In the genomic region with DNA sequence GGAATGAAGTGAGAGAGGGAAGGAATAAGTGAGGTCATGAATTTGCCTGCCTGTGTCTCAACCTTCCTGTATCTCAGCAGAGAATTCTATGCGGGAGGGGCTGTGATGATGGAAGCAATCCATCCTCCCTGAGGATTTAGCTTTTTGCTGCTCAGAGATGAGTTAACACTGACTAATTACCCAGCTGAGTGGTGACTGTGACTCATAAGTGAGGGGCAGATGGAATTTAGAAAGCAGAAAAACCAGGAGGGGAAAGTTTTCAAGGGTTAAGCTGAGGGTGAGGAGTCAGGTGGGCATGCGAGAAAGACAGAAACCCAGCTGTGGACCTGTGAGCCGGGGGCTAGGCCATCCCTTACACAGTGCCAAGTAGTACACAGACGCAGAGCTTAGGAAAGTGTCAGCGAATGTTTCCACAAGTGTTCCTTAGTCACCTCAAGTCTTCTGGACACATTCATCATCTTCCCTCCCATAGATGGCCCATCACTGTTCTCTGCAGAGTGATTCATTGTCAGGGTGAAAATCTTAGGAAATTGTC, we compare ENCODE assay signal across 15 cellular contexts.
A peak's percentile ranks its signal among the peaks of the same experiment; 100 is the strongest.
DNase-seq lines count a peak whose midpoint lies in the region; ATAC-seq, FAIRE-seq and TF ChIP-seq lines count a peak whose summit lies in the region.
"Had no signal": no experiment of that assay in that cellular context is flagged by ENCODE, and none has a peak within 500 bp of the region (broad histone marks: within the 10 kb centered on the region; RNA-seq: fewer than 3 reads in every experiment).

No MANE protein-coding gene starts in this region.

- intact Hi-C loops in stomach (cut with DNase I; ENCODE audit: low total_unique reads), result no loop called here

- H3K27ac ChIP-seq in lung (ENCODE audit: low read depth in 1 of 2, low read length in 1 of 2), result no peak overlapping the region
- no peak overlapping the region for H3K27ac ChIP-seq in stomach
- H3K27ac ChIP-seq: Peyer's patch had no signal

- TF ChIP-seq EP300 in stomach (IDR thresholded peaks at IDR 0.05), result no peak

- no peaks in the 10 kb centered on the region for H3K27me3 Mint-ChIP-seq in type B pancreatic cell

- H3K4me1 ChIP-seq in lung (ENCODE audit: control insufficient read depth in 2 of 2, insufficient read depth in 2 of 2, low read length in 2 of 2) (peaks cover 0 to 2% of the 10 kb centered on the region in 2 donors), stomach (no peaks in the 10 kb centered on the region)
- H3K4me1 ChIP-seq: Peyer's patch had no signal

- H3K27me3 ChIP-seq in bronchial epithelial cell (ENCODE audit: control insufficient read depth, insufficient read depth, low read length) (no peaks in the 10 kb centered on the region), lung (ENCODE audit: control insufficient read depth, insufficient read depth) (no peaks in the 10 kb centered on the region), stomach (no peaks in the 10 kb centered on the region)
- H3K27me3 ChIP-seq: dorsolateral prefrontal cortex, Peyer's patch had no signal

- H3K9me3 Mint-ChIP-seq in type B pancreatic cell, result peaks cover 1% of the 10 kb centered on the region

- no peaks in the 10 kb centered on the region for H3K4me1 Mint-ChIP-seq in type B pancreatic cell (ENCODE audit: unreplicated experiment)
- H3K4me1 Mint-ChIP-seq: GM23338 had no signal

- H3K9me3 ChIP-seq in lung (ENCODE audit: control insufficient read depth in 2 of 2, insufficient read depth in 1 of 2, low read length in 1 of 2), result peaks cover 0 to 2% of the 10 kb centered on the region in 2 donors
- H3K9me3 ChIP-seq in stomach, result no peaks in the 10 kb centered on the region
- H3K9me3 ChIP-seq: Peyer's patch had no signal

- 83 to 90% methylated on average over 5 of the region's 5 CpGs for WGBS in lung, 2 donors
- WGBS in stomach, 5 donors, result 73 to 92% (median 79%) methylated on average over 5 of the region's 5 CpGs

- no peaks in the 10 kb centered on the region for H3K36me3 ChIP-seq in bronchial epithelial cell (ENCODE audit: control insufficient read depth, insufficient read depth, low read length)
- H3K36me3 ChIP-seq in lung (ENCODE audit: control insufficient read depth in 2 of 2, insufficient read depth in 2 of 2, low read length in 2 of 2), result no peaks in the 10 kb centered on the region
- H3K36me3 ChIP-seq in stomach, result no peaks in the 10 kb centered on the region
- H3K36me3 ChIP-seq: Peyer's patch had no signal

- FAIRE-seq in HTR-8/SVneo (lab: Jason Lieb, UNC) (no peak), bronchial epithelial cell (lab: Jason Lieb, UNC) (peak; percentile 95)
- FAIRE-seq: GM18507 had no signal

- peak; percentile 8 for DNase-seq in AG09319 (ENCODE audit: extremely low read depth, low read depth)
- DNase-seq in HTR-8/SVneo (ENCODE audit: insufficient read length, low spot score), result peak; percentile 25
- peak; percentile 100 for DNase-seq in bronchial epithelial cell (ENCODE audit: low read depth)
- DNase-seq in lung (ENCODE audit: low spot score), result no peak
- DNase-seq in type B pancreatic cell (ENCODE audit: extremely low spot score, unreplicated experiment), result no peak
- DNase-seq in stomach, result no peak
- no peak for DNase-seq in effector CD8-positive, alpha-beta T cell (lab: John Stamatoyannopoulos, UW)
- DNase-seq: activated CD4-positive, CD25-positive, alpha-beta regulatory T cell; activated gamma-delta T cell; NCI-H187 treated with DMSO at 0.1 percent for 48 hours; Peyer's patch had no signal

- TF ChIP-seq CTCF in AG09319 (IDR thresholded peaks at IDR 0.05; ENCODE audit: low read depth, low read length), result no peak
- no peak for TF ChIP-seq CTCF in bronchial epithelial cell (IDR thresholded peaks at IDR 0.05; ENCODE audit: insufficient read depth, low read length, severe bottlenecking)
- no peak for TF ChIP-seq CTCF in lung (IDR thresholded peaks at IDR 0.05; ENCODE audit: control extremely low read depth, extremely low read depth)
- no peak for TF ChIP-seq CTCF in type B pancreatic cell (conservative IDR thresholded peaks at IDR 0.05)
- TF ChIP-seq CTCF in stomach (IDR thresholded peaks at IDR 0.05), result no peak

- ATAC-seq in lung (ENCODE audit: insufficient read depth, low FRiP score), result peak; percentile 23
- no peak for ATAC-seq in GM19395 (IDR thresholded peaks at IDR 0.05; ENCODE audit: unreplicated experiment)
- ATAC-seq: GM23338 had no signal

- no peak overlapping the region for H3K4me3 ChIP-seq in bronchial epithelial cell (ENCODE audit: low read depth, low read length)
- no peak overlapping the region for H3K4me3 ChIP-seq in lung
- H3K4me3 ChIP-seq in stomach, result no peak overlapping the region
- H3K4me3 ChIP-seq: dorsolateral prefrontal cortex, GM23338, Peyer's patch had no signal

- no peak for TF ChIP-seq POLR2A in stomach (IDR thresholded peaks at IDR 0.05)

- no peak overlapping the region for H3K4me3 Mint-ChIP-seq in type B pancreatic cell
- H3K4me3 Mint-ChIP-seq: GM23338 had no signal

- peaks cover 4% of the 10 kb centered on the region for H3K36me3 Mint-ChIP-seq in type B pancreatic cell

- no peak overlapping the region for H3K27ac Mint-ChIP-seq in type B pancreatic cell
- H3K27ac Mint-ChIP-seq: GM23338 had no signal

Comparison
In these comparisons a context has a peak if more than half of its experiments do, and no peak if none do; other contexts are left out.
1. DNase-seq: peak in AG09319 (single experiment), HTR-8/SVneo (single experiment) and bronchial epithelial cell (single experiment); none in lung (single experiment), type B pancreatic cell (single experiment), stomach (single experiment) and effector CD8-positive, alpha-beta T cell (single experiment).